In the genomic region with DNA sequence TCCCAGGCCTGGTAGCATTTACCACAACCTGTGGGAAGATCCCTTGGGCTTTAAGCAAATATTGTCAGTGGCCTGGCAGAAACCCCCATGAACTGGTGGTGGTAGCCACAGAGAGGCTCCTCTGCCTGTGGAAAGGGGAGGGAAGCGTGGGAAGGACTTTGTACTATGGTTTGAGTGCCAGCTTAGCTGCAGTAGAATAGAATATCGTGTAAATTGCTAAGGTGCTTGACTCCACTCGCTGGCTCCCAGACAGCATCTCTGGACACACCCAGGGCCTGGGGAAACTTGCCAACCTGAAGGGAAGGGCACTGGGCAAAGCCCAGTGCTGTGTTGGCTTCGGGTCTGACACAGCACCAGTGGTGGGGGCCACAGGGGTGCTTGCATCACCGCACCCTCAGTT, we compare ENCODE assay signal across 25 cellular contexts.
"Had no signal": no experiment of that assay in that cellular context is flagged by ENCODE, and none has a peak within 500 bp of the region (broad histone marks: within the 10 kb centered on the region; RNA-seq: fewer than 3 reads in every experiment).

No MANE protein-coding gene starts in this region.

- H3K4me3 Mint-ChIP-seq: dendritic cell treated with granulocyte-macrophage colony-stimulating factor and Interleukin-4, amounts not matched to agents 40 ng/mL and 50 ng/mL, for 4 days; immature natural killer cell; natural killer cell treated with Interleukin-12 subunit alpha and Interleukin-12 subunit beta and Interleukin-15 and Interleukin-18, amount 100 ng/mL, for 72 hours; neural crest cell; stimulated activated effector memory CD8-positive, alpha-beta T cell treated with anti-CD3 and anti-CD28 coated beads, Interleukin-12 subunit alpha, Interleukin-12 subunit beta, amount 100 ng/mL, for 72 hours; type B pancreatic cell had no signal

- H3K27ac ChIP-seq: colonic mucosa, esophagus squamous epithelium, neutrophil, pancreas, right atrium auricular region, stomach, thyroid gland had no signal

- H3K9me3 ChIP-seq: neutrophil, pancreas, thyroid gland had no signal

- H3K36me3 ChIP-seq: colonic mucosa, neutrophil, pancreas, right atrium auricular region had no signal

- H3K4me1 ChIP-seq: colonic mucosa, esophagus squamous epithelium, pancreas, right atrium auricular region, stomach, thyroid gland had no signal

- H3K27me3 Mint-ChIP-seq: dendritic cell treated with granulocyte-macrophage colony-stimulating factor and Interleukin-4, amounts not matched to agents 40 ng/mL and 50 ng/mL, for 4 days; natural killer cell treated with Interleukin-12 subunit alpha and Interleukin-12 subunit beta and Interleukin-15 and Interleukin-18, amount 100 ng/mL, for 72 hours; progenitor cell of endocrine pancreas; type B pancreatic cell had no signal

- DNase-seq: colonic mucosa; effector CD8-positive, alpha-beta T cell; erythroblast; esophagus squamous epithelium; hypothalamus; immature natural killer cell; islet precursor cell; kidney glomerular epithelial cell; mesendoderm; midbrain; pancreas; stimulated activated CD4-positive, alpha-beta T cell treated with anti-CD3 and anti-CD28 coated beads, Interleukin-2, amount 100 ng/mL, for 24 hours; stimulated activated CD4-positive, alpha-beta T cell treated with anti-CD3 and anti-CD28 coated beads, Interleukin-4, amount 100 ng/mL, for 24 hours; stimulated activated naive CD4-positive, alpha-beta T cell treated with Interleukin-2 at 50 U/mL for 16 hours; stomach; thyroid gland had no signal

- H3K27ac Mint-ChIP-seq: dendritic cell treated with granulocyte-macrophage colony-stimulating factor and Interleukin-4, amounts not matched to agents 40 ng/mL and 50 ng/mL, for 4 days; immature natural killer cell; natural killer cell treated with Interleukin-12 subunit alpha and Interleukin-12 subunit beta and Interleukin-15 and Interleukin-18, amount 100 ng/mL, for 72 hours; progenitor cell of endocrine pancreas; stimulated activated effector memory CD8-positive, alpha-beta T cell treated with anti-CD3 and anti-CD28 coated beads, Interleukin-12 subunit alpha, Interleukin-12 subunit beta, amount 100 ng/mL, for 72 hours; type B pancreatic cell had no signal

- H3K4me1 Mint-ChIP-seq: immature natural killer cell; neural crest cell; stimulated activated effector memory CD8-positive, alpha-beta T cell treated with anti-CD3 and anti-CD28 coated beads, Interleukin-12 subunit alpha, Interleukin-12 subunit beta, amount 100 ng/mL, for 72 hours had no signal

- ATAC-seq: natural killer cell treated with Interleukin-12 subunit alpha and Interleukin-12 subunit beta and Interleukin-15 and Interleukin-18, amount 100 ng/mL, for 72 hours; pancreas; sciatic nerve; stimulated activated effector memory CD8-positive, alpha-beta T cell treated with anti-CD3 and anti-CD28 coated beads, Interleukin-12 subunit alpha, Interleukin-12 subunit beta, amount 100 ng/mL, for 72 hours had no signal

- H3K36me3 Mint-ChIP-seq: stimulated activated effector memory CD8-positive, alpha-beta T cell treated with anti-CD3 and anti-CD28 coated beads, Interleukin-12 subunit alpha, Interleukin-12 subunit beta, amount 100 ng/mL, for 72 hours had no signal

- H3K4me3 ChIP-seq: colonic mucosa, esophagus squamous epithelium, pancreas, right atrium auricular region, stomach, thyroid gland had no signal

- H3K27me3 ChIP-seq: colonic mucosa, esophagus squamous epithelium, neutrophil, pancreas, right atrium auricular region, stomach, thyroid gland had no signal
